Comparison of ENCODE assay signal across 1 cellular context in genomic region chr13:41131665-41132511, GRCh38.
A peak's percentile ranks its signal among the peaks of the same experiment; 100 is the strongest.
TF ChIP-seq lines count a peak whose summit lies in the region.

No MANE protein-coding gene starts in this region.

TF ChIP-seq in WTC11, 78 proteins besides CTCF, POLR2A, EP300 and RAD21 (continued from another document):
- TF ChIP-seq ZBTB43 (CRISPR knock-in tag; IDR thresholded peaks at IDR 0.05) (peak; percentile 47; the same call in 1 of the 2 replicates), JUN (CRISPR knock-in tag; IDR thresholded peaks at IDR 0.05) (peak; percentile 56; the same call in 1 of the 2 replicates)
